Comparison of ENCODE assay signal across 17 cellular contexts in genomic region chr9:137498720-137499150, GRCh38. TPM values are rescaled to one million over a fixed set of nuclear protein-coding genes. Genes with fewer than 3 reads are reported as not detected.
DNase-seq lines count a peak whose midpoint lies in the region; ATAC-seq, FAIRE-seq and TF ChIP-seq lines count a peak whose summit lies in the region.
"Had no signal": no experiment of that assay in that cellular context is flagged by ENCODE, and none has a peak within 500 bp of the region (broad histone marks: within the 10 kb centered on the region; RNA-seq: fewer than 3 reads in every experiment).

No MANE protein-coding gene starts in this region.

- H3K36me3 ChIP-seq in IMR-90 (ENCODE audit: control insufficient read depth, insufficient read depth, low read length) (no peaks in the 10 kb centered on the region), astrocyte (ENCODE audit: insufficient read depth, low read length) (no peaks in the 10 kb centered on the region)
- H3K36me3 ChIP-seq: BE2C, HAP-1 had no signal

- H2BK120ac ChIP-seq in IMR-90 (ENCODE audit: low read depth, low read length): no peak overlapping the region

- no peak overlapping the region for H3K56ac ChIP-seq in IMR-90 (ENCODE audit: extremely low read depth, insufficient read depth, low read length)

- H3K9me3 ChIP-seq in IMR-90 (ENCODE audit: control insufficient read depth, insufficient read depth, low read length) (no peaks in the 10 kb centered on the region; the same call in 1 of the 2 replicates), astrocyte (ENCODE audit: insufficient read depth, low read depth, low read length) (no peaks in the 10 kb centered on the region)
- H3K9me3 ChIP-seq: A549, BE2C, HAP-1 had no signal

- peaks cover 19% of the 10 kb centered on the region for H3K9me3 Mint-ChIP-seq in astrocyte (ENCODE audit: unreplicated experiment)
- peaks cover 3% of the 10 kb centered on the region for H3K9me3 Mint-ChIP-seq in memory B cell
- peaks cover 36% of the 10 kb centered on the region for H3K9me3 Mint-ChIP-seq in nephron progenitor cell
- H3K9me3 Mint-ChIP-seq in WTC11: peaks cover 17% of the 10 kb centered on the region

- H3K27me3 Mint-ChIP-seq in astrocyte (ENCODE audit: low read depth, unreplicated experiment): peaks cover 9% of the 10 kb centered on the region
- no peaks in the 10 kb centered on the region for H3K27me3 Mint-ChIP-seq in memory B cell
- peaks cover 23% of the 10 kb centered on the region for H3K27me3 Mint-ChIP-seq in nephron progenitor cell (ENCODE audit: low read depth, poor library complexity)
- peaks cover 13% of the 10 kb centered on the region for H3K27me3 Mint-ChIP-seq in WTC11 (ENCODE audit: low read depth)
- H3K27me3 Mint-ChIP-seq: CD4-positive, alpha-beta memory T cell had no signal

- no peak overlapping the region for H3K18ac ChIP-seq in IMR-90 (ENCODE audit: low read depth, low read length)

- no peak overlapping the region for H3K4me3 ChIP-seq in IMR-90 (ENCODE audit: insufficient read depth, low read depth, low read length)
- H3K4me3 ChIP-seq in astrocyte (ENCODE audit: insufficient read depth, low read depth, low read length): no peak overlapping the region
- H3K4me3 ChIP-seq: A549, GM23338, HAP-1 had no signal

- no peak overlapping the region for H3K27ac ChIP-seq in IMR-90 (ENCODE audit: insufficient read depth, low read length)
- H3K27ac ChIP-seq in astrocyte (ENCODE audit: low read depth, low read length): no peak overlapping the region
- H3K27ac ChIP-seq: A549, C4-2B had no signal

- no peaks in the 10 kb centered on the region for H3K4me1 Mint-ChIP-seq in astrocyte (ENCODE audit: low read depth, unreplicated experiment)
- H3K4me1 Mint-ChIP-seq in memory B cell: peaks cover 14% of the 10 kb centered on the region
- H3K4me1 Mint-ChIP-seq in nephron progenitor cell: no peaks in the 10 kb centered on the region
- no peaks in the 10 kb centered on the region for H3K4me1 Mint-ChIP-seq in WTC11

- no peak overlapping the region for H2AK9ac ChIP-seq in IMR-90 (replicated peaks; ENCODE audit: low read depth, low read length, poor library complexity)

- no peak for DNase-seq in IMR-90
- DNase-seq in astrocyte (ENCODE audit: low read depth): no peak
- no peak for DNase-seq in memory B cell (ENCODE audit: low spot score in 2 of 2)
- DNase-seq in urothelium cell line (ENCODE audit: low spot score): no peak
- DNase-seq in nephron progenitor cell: no peak
- DNase-seq in WTC11 (ENCODE audit: low spot score): no peak
- DNase-seq: BE2C; CD4-positive, alpha-beta memory T cell; DND-41; GDM1 had no signal

- H3K4me2 ChIP-seq in IMR-90 (ENCODE audit: low read depth, low read length): no peak overlapping the region
- no peak overlapping the region for H3K4me2 ChIP-seq in astrocyte (ENCODE audit: low read length)
- H3K4me2 ChIP-seq: A549, GM23338 had no signal

- H2AFZ ChIP-seq in IMR-90 (replicated peaks; ENCODE audit: low read length, poor library complexity) (peak overlapping the region; percentile 1), astrocyte (ENCODE audit: low read depth, low read length) (no peak overlapping the region)
- H2AFZ ChIP-seq: GM23338 had no signal

- H4K91ac ChIP-seq in IMR-90 (ENCODE audit: insufficient read depth, low read depth, low read length): no peak overlapping the region

- H4K5ac ChIP-seq in IMR-90 (ENCODE audit: low read depth, low read length): no peak overlapping the region

- no TSS peak for BruUV-seq in IMR-90 (replicated peaks; lab: Mats Ljungman, UMichigan)

- no peaks in the 10 kb centered on the region for H3K79me2 ChIP-seq in astrocyte (ENCODE audit: insufficient read depth, low read length)

- H3K27ac Mint-ChIP-seq in astrocyte (ENCODE audit: unreplicated experiment) (peak overlapping the region; percentile 7), memory B cell (peak overlapping the region; percentile 6), nephron progenitor cell (no peak overlapping the region), WTC11 (no peak overlapping the region)
- H3K27ac Mint-ChIP-seq: CD4-positive, alpha-beta memory T cell; GM23338 had no signal

- intact Hi-C loops in IMR-90 (cut with micrococcal nuclease): no loop called here

- no peak overlapping the region for H3K4me3 Mint-ChIP-seq in astrocyte (ENCODE audit: unreplicated experiment)
- no peak overlapping the region for H3K4me3 Mint-ChIP-seq in memory B cell
- no peak overlapping the region for H3K4me3 Mint-ChIP-seq in nephron progenitor cell
- H3K4me3 Mint-ChIP-seq in WTC11: no peak overlapping the region
- H3K4me3 Mint-ChIP-seq: CD4-positive, alpha-beta memory T cell; GM23338 had no signal

- WGBS in IMR-90 (ENCODE audit: extremely low coverage in 2 of 2, insufficient read length in 1 of 2), 2 experiments: 94% methylated on average over 6 of the region's 16 CpGs; no CpG with 5 or more reads in 1 of the 2 experiments

- H3K9ac ChIP-seq in IMR-90 (ENCODE audit: low read depth, low read length) (no peak overlapping the region), astrocyte (ENCODE audit: low read length) (no peak overlapping the region)

- no peak overlapping the region for H2BK20ac ChIP-seq in IMR-90 (ENCODE audit: low read depth, low read length)

- CTCF ChIA-PET in IMR-90 (lab: Yijun Ruan, JAX): no interaction called here
- CTCF ChIA-PET in WTC11 (lab: Charles Lee): interaction anchor here (1.5 kb wide), 1 partner anchor 12 kb away, joined by 3 read pairs; no protein-coding TSS in a partner anchor

- H3K27me3 ChIP-seq in IMR-90 (ENCODE audit: control insufficient read depth, insufficient read depth, low read length): peaks cover 2% of the 10 kb centered on the region; the same call in 1 of the 2 replicates
- H3K27me3 ChIP-seq in astrocyte (ENCODE audit: insufficient read depth, low read length): no peaks in the 10 kb centered on the region
- H3K27me3 ChIP-seq: BE2C had no signal

- H3K4ac ChIP-seq in IMR-90 (ENCODE audit: low read depth, low read length): no peak overlapping the region

- ATAC-seq in IMR-90 (ENCODE audit: low read depth) (no peak), memory B cell (ENCODE audit: low read depth) (no peak), WTC11 (no peak)
- ATAC-seq: A549, GM23338 had no signal

- no peak for FAIRE-seq in astrocyte (lab: Jason Lieb, UNC)
- FAIRE-seq in urothelium cell line (lab: Jason Lieb, UNC): peak; percentile 53
- FAIRE-seq: A549, GM12892 had no signal

- H3K4me1 ChIP-seq in IMR-90 (ENCODE audit: control insufficient read depth, insufficient read depth, low read length) (no peaks in the 10 kb centered on the region), astrocyte (ENCODE audit: insufficient read depth, low read length) (no peaks in the 10 kb centered on the region)
- H3K4me1 ChIP-seq: BE2C, HAP-1 had no signal

- H3K36me3 Mint-ChIP-seq in astrocyte (ENCODE audit: low read depth, unreplicated experiment): peaks cover 14% of the 10 kb centered on the region
- H3K36me3 Mint-ChIP-seq in memory B cell: peaks cover 14% of the 10 kb centered on the region
- peaks cover 19% of the 10 kb centered on the region for H3K36me3 Mint-ChIP-seq in nephron progenitor cell (ENCODE audit: low read depth)
- H3K36me3 Mint-ChIP-seq in WTC11: peaks cover 16% of the 10 kb centered on the region

- no peak for TF ChIP-seq POLR2A in IMR-90 (IDR thresholded peaks at IDR 0.05; ENCODE audit: low read depth, low read length)

- TF ChIP-seq RAD21 in IMR-90 (IDR thresholded peaks at IDR 0.05; ENCODE audit: low read length): no peak

- no peaks in the 10 kb centered on the region for H3K79me1 ChIP-seq in IMR-90 (ENCODE audit: low read depth in 1 of 2, low read length in 2 of 2)

- H3K23ac ChIP-seq in IMR-90 (ENCODE audit: low read depth, low read length): no peak overlapping the region

- H3K9me1 ChIP-seq in IMR-90 (ENCODE audit: insufficient read depth, low read length): no peaks in the 10 kb centered on the region

- H3K14ac ChIP-seq in IMR-90 (replicated peaks; ENCODE audit: low read depth, low read length): no peak overlapping the region

- H2BK5ac ChIP-seq in IMR-90 (ENCODE audit: low read depth, low read length, poor library complexity, severe bottlenecking): no peak overlapping the region

- TF ChIP-seq CTCF in IMR-90 (conservative IDR thresholded peaks at IDR 0.05; ENCODE audit: low read depth, low read length) (no peak), astrocyte (IDR thresholded peaks at IDR 0.05; ENCODE audit: insufficient read depth, low read depth, low read length) (no peak), nephron progenitor cell (IDR thresholded peaks at IDR 0.05) (no peak), WTC11 (IDR thresholded peaks at IDR 0.05) (no peak)

- H4K20me1 ChIP-seq in IMR-90 (ENCODE audit: insufficient read depth, low read length) (no peaks in the 10 kb centered on the region), astrocyte (ENCODE audit: insufficient read depth, low read length) (no peaks in the 10 kb centered on the region)

- no peak overlapping the region for H4K8ac ChIP-seq in IMR-90 (ENCODE audit: low read depth in 2 of 2, low read length in 2 of 2)

- in situ Hi-C loops in IMR-90 (cut with MboI; ENCODE audit: low sequenced_read_pairs): no loop called here

- POLR2A ChIA-PET in IMR-90 (lab: Charles Lee; ENCODE audit: unreplicated experiment): no interaction called here
- POLR2A ChIA-PET in WTC11 (lab: Charles Lee): no interaction called here

- no peak overlapping the region for H2AK5ac ChIP-seq in IMR-90 (ENCODE audit: low read depth, low read length)

- dilution Hi-C loops in IMR-90 (cut with HindIII; ENCODE audit: low sequenced_read_pairs, unreplicated experiment): no loop called here

- H2BK15ac ChIP-seq in IMR-90 (ENCODE audit: low read depth, low read length): no peak overlapping the region

RNA-seq across cellular contexts. Expression of gene NSMF, which starts 39.6 kb away (rescaled TPM):
- total RNA-seq in IMR-90 (2012; rRNA removed) (7.7 and 10.0 TPM in 2 replicates), astrocyte (48.8 and 50.5 TPM in 2 replicates), WTC11 (2021) (61.6 to 63.7 TPM (median 61.9 TPM) in 3 replicates)
- 40.9 and 45.9 TPM in 2 replicates for polyA plus RNA-seq in IMR-90 (2012; rRNA removed)
- polyA plus RNA-seq in IMR-90 (2012; cell fraction: cytosol; rRNA removed): 26.6 and 33.5 TPM in 2 replicates
- polyA plus RNA-seq in IMR-90 (2012; cell fraction: nucleus; rRNA removed; ENCODE audit: low replicate concordance): 116 and 241 TPM in 2 replicates

RNA-seq across cellular contexts. Expression of gene PNPLA7, which starts 51.5 kb away (rescaled TPM):
- total RNA-seq in IMR-90 (2012; rRNA removed) (under 0.01 TPM in 2 replicates), astrocyte (2.6 and 2.9 TPM in 2 replicates), WTC11 (2021) (1.3 to 1.6 TPM (median 1.6 TPM) in 3 replicates)
- polyA plus RNA-seq in IMR-90 (2012; rRNA removed): 0.70 and 0.89 TPM in 2 replicates
- polyA plus RNA-seq in IMR-90 (2012; cell fraction: cytosol; rRNA removed): 0.24 and 0.37 TPM in 2 replicates
- polyA plus RNA-seq in IMR-90 (2012; cell fraction: nucleus; rRNA removed; ENCODE audit: low replicate concordance): 7.6 and 9.3 TPM in 2 replicates

RNA-seq across cellular contexts. Expression of gene MRPL41, which starts 52.9 kb away (rescaled TPM):
- 15.6 and 23.6 TPM in 2 replicates for total RNA-seq in IMR-90 (2012; rRNA removed)
- polyA plus RNA-seq in IMR-90 (2012; rRNA removed): 38.9 and 58.9 TPM in 2 replicates
- polyA plus RNA-seq in IMR-90 (2012; cell fraction: cytosol; rRNA removed): 56.0 and 58.7 TPM in 2 replicates
- polyA plus RNA-seq in IMR-90 (2012; cell fraction: nucleus; rRNA removed; ENCODE audit: low replicate concordance): 16.9 and 31.2 TPM in 2 replicates
- total RNA-seq in astrocyte: 58.6 and 62.9 TPM in 2 replicates
- 70.1 to 79.4 TPM (median 74.8 TPM) in 3 replicates for total RNA-seq in WTC11 (2021)

RNA-seq across cellular contexts. Expression of gene ENTPD8, which starts 57.6 kb away (rescaled TPM):
- total RNA-seq in IMR-90 (2012; rRNA removed) (not detected in 2 replicates), astrocyte (0.11 TPM in 1 of 2 replicates, not detected in the other), WTC11 (2021) (2.0 to 2.5 TPM (median 2.3 TPM) in 3 replicates)
- 0.07 TPM in 2 replicates for polyA plus RNA-seq in IMR-90 (2012; rRNA removed)
- 0.06 and 0.11 TPM in 2 replicates for polyA plus RNA-seq in IMR-90 (2012; cell fraction: cytosol; rRNA removed)
- 0.37 and 0.78 TPM in 2 replicates for polyA plus RNA-seq in IMR-90 (2012; cell fraction: nucleus; rRNA removed; ENCODE audit: low replicate concordance)
- total RNA-seq: CD4-positive, alpha-beta memory T cell; HT1080 had no signal
- polyA plus RNA-seq: AG04450; CD4-positive, alpha-beta memory T cell had no signal

Comparison
In these comparisons a context has a peak if more than half of its experiments do, and no peak if none do; other contexts are left out.
1. H3K27ac Mint-ChIP-seq: peak in astrocyte (single experiment) and memory B cell (single experiment); none in nephron progenitor cell (single experiment) and WTC11 (single experiment).